Comparison of ENCODE assay signal across 1 cellular context in the genomic region with DNA sequence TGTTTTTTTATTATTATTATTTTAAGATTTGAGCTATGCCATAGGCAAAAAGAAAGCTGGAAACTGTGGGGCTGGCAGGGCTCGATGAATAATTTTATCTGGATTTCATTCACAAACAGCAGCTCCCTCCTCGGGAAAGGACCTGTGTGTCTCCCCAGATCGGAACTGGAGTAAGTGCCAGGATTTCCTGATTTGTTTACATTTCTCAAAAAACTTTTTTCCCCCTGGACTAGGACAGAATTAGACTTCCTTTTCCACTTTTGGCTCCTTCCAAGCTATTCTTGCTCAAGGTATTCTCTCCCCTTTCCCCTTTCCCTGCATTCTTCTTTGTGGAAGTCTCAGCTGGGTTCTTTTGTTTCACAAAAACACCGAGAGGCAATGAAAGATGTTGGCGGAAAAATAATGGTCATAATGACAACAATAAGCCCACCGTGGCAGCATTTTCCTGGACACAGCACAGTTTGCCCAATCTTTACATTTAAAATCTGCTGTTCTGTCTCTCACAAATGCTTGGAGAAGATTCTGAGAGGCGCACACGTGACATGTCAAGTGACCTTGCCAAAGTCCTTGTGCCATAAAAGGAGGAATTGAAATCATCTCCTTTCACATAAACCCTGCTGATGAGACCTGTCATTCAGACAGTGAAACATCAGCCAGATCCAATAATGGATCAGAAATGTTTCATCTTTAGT.
TF ChIP-seq lines count a peak whose summit lies in the region.

No MANE protein-coding gene starts in this region.

TF ChIP-seq in SK-N-SH, 30 proteins besides CTCF, POLR2A, EP300 and RAD21 (continued from another document):
- TF ChIP-seq, protein P1, sequence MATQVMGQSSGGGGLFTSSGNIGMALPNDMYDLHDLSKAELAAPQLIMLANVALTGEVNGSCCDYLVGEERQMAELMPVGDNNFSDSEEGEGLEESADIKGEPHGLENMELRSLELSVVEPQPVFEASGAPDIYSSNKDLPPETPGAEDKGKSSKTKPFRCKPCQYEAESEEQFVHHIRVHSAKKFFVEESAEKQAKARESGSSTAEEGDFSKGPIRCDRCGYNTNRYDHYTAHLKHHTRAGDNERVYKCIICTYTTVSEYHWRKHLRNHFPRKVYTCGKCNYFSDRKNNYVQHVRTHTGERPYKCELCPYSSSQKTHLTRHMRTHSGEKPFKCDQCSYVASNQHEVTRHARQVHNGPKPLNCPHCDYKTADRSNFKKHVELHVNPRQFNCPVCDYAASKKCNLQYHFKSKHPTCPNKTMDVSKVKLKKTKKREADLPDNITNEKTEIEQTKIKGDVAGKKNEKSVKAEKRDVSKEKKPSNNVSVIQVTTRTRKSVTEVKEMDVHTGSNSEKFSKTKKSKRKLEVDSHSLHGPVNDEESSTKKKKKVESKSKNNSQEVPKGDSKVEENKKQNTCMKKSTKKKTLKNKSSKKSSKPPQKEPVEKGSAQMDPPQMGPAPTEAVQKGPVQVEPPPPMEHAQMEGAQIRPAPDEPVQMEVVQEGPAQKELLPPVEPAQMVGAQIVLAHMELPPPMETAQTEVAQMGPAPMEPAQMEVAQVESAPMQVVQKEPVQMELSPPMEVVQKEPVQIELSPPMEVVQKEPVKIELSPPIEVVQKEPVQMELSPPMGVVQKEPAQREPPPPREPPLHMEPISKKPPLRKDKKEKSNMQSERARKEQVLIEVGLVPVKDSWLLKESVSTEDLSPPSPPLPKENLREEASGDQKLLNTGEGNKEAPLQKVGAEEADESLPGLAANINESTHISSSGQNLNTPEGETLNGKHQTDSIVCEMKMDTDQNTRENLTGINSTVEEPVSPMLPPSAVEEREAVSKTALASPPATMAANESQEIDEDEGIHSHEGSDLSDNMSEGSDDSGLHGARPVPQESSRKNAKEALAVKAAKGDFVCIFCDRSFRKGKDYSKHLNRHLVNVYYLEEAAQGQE (IDR thresholded peaks at IDR 0.05; ENCODE audit: low read depth, low read length) = no peak
- TF ChIP-seq RCOR1 (IDR thresholded peaks at IDR 0.05; ENCODE audit: low read length) = no peak
- no peak for TF ChIP-seq CHD2 (IDR thresholded peaks at IDR 0.05; ENCODE audit: low read length, partially characterized antibody)
- TF ChIP-seq TCF12 (IDR thresholded peaks at IDR 0.05) = no peak
- TF ChIP-seq TEAD4 (IDR thresholded peaks at IDR 0.05; ENCODE audit: borderline replicate concordance, insufficient read depth) = no peak
- TF ChIP-seq, protein P2, sequence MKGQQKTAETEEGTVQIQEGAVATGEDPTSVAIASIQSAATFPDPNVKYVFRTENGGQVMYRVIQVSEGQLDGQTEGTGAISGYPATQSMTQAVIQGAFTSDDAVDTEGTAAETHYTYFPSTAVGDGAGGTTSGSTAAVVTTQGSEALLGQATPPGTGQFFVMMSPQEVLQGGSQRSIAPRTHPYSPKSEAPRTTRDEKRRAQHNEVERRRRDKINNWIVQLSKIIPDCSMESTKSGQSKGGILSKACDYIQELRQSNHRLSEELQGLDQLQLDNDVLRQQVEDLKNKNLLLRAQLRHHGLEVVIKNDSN (IDR thresholded peaks at IDR 0.05; ENCODE audit: borderline replicate concordance, low read depth) = no peak
- no peak for TF ChIP-seq MEF2A (IDR thresholded peaks at IDR 0.05; ENCODE audit: borderline replicate concordance, low read depth)
- TF ChIP-seq, protein P3, sequence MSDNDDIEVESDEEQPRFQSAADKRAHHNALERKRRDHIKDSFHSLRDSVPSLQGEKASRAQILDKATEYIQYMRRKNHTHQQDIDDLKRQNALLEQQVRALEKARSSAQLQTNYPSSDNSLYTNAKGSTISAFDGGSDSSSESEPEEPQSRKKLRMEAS (IDR thresholded peaks at IDR 0.05; ENCODE audit: low read depth) = no peak
